33 cellular contexts compared by ENCODE assay signal in genomic region chr1:231374394-231374793, GRCh38.
"Had no signal": no experiment of that assay in that cellular context is flagged by ENCODE, and none has a peak within 500 bp of the region (broad histone marks: within the 10 kb centered on the region; RNA-seq: fewer than 3 reads in every experiment).

No MANE protein-coding gene starts in this region.

- H3K4me1 ChIP-seq: breast epithelium had no signal

- FAIRE-seq: astrocyte had no signal

- H3K27me3 ChIP-seq: adrenal gland, body of pancreas, brain microvascular endothelial cell, breast epithelium had no signal

- H3K9me3 ChIP-seq: adrenal gland, body of pancreas, breast epithelium had no signal

- ATAC-seq: activated CD4-positive, alpha-beta T cell treated with anti-CD3 and anti-CD28 coated beads for 36 hours; activated CD4-positive, CD25-positive, alpha-beta regulatory T cell treated with anti-CD3 and anti-CD28 coated beads, Interleukin-2, amount 50 U/mL, for 24 hours; activated CD8-positive, alpha-beta T cell treated with anti-CD3 and anti-CD28 coated beads, Interleukin-2, amount 10 ng/mL, durations not matched to agents 7 days and 5 days; activated naive CD4-positive, alpha-beta T cell treated with anti-CD3 and anti-CD28 coated beads, Interleukin-2, amount 50 U/mL, for 72 hours; activated T-cell treated with anti-CD3 and anti-CD28 coated beads, Interleukin-2, amount 50 U/mL, for 4 hours; activated T-cell treated with anti-CD3 and anti-CD28 coated beads, Interleukin-2, amount 50 U/mL, for 72 hours; activated T-helper 17 cell treated with anti-CD3 and anti-CD28 coated beads, Interleukin-2, amount 50 U/mL, for 72 hours; body of pancreas had no signal

- H3K27ac ChIP-seq: adrenal gland, brain microvascular endothelial cell, breast epithelium, VCaP had no signal

- H3K36me3 ChIP-seq: adrenal gland, brain microvascular endothelial cell, breast epithelium had no signal

- H3K4me3 ChIP-seq: adrenal gland, body of pancreas, breast epithelium had no signal

- DNase-seq: activated B cell treated with CpG ODN at 0.5 μM for 24 hours; activated CD4-positive, alpha-beta memory T cell treated with anti-CD3 and anti-CD28 coated beads, Interleukin-2, amount 10 ng/mL, durations not matched to agents 7 days and 5 days; activated CD4-positive, alpha-beta T cell treated with anti-CD3 and anti-CD28 coated beads for 1 hour; activated CD4-positive, alpha-beta T cell treated with anti-CD3 and anti-CD28 coated beads for 36 hours; activated CD4-positive, alpha-beta T cell treated with anti-CD3 and anti-CD28 coated beads for 48 hours; activated CD4-positive, alpha-beta T cell treated with anti-CD3 and anti-CD28 coated beads, Interleukin-2, amount 10 ng/mL, durations not matched to agents 7 days and 5 days; activated CD4-positive, alpha-beta T cell treated with anti-CD3 and anti-CD28 coated beads, Interleukin-2, amount 50 U/mL, for 48 hours; activated CD8-positive, alpha-beta memory T cell treated with anti-CD3 and anti-CD28 coated beads, Interleukin-2, amount 50 U/mL, for 4 hours; activated CD8-positive, alpha-beta T cell treated with anti-CD3 and anti-CD28 coated beads, Interleukin-2, amount 10 ng/mL, durations not matched to agents 7 days and 5 days; activated effector memory CD4-positive, alpha-beta T cell treated with anti-CD3 and anti-CD28 coated beads, Interleukin-2, amount 50 U/mL, for 16 hours; activated gamma-delta T cell treated with Interleukin-2 at 50 U/mL for 16 hours; activated naive CD4-positive, alpha-beta T cell; activated naive CD4-positive, alpha-beta T cell treated with anti-CD3 and anti-CD28 coated beads for 36 hours; activated naive CD4-positive, alpha-beta T cell treated with anti-CD3 and anti-CD28 coated beads, Interleukin-2, amount 50 U/mL, for 16 hours; activated T-cell treated with anti-CD3 and anti-CD28 coated beads for 4 hours; activated T-cell treated with anti-CD3 and anti-CD28 coated beads, Interleukin-2, amount 50 U/mL, for 1 hour; activated T-cell treated with anti-CD3 and anti-CD28 coated beads, Interleukin-2, amount 50 U/mL, for 4 hours; activated T-cell treated with anti-CD3 and anti-CD28 coated beads, Interleukin-2, amount 50 U/mL, for 72 hours; adrenal gland; amniotic stem cell; aorta; body of pancreas; brain microvascular endothelial cell; central memory CD4-positive, alpha-beta T cell; T-helper 1 cell; T-helper 2 cell; T-helper 9 cell had no signal
